ENCODE assay signal across 8 cellular contexts in genomic region chrX:132490086-132490419, GRCh38. TPM values are rescaled to one million over a fixed set of nuclear protein-coding genes. Genes with fewer than 3 reads are reported as not detected.
A peak's percentile ranks its signal among the peaks of the same experiment; 100 is the strongest.
DNase-seq lines count a peak whose midpoint lies in the region; ATAC-seq and TF ChIP-seq lines count a peak whose summit lies in the region.

No MANE protein-coding gene starts in this region.

- no peaks in the 10 kb centered on the region for H3K79me2 ChIP-seq in Karpas-422 (ENCODE audit: low read length)

- no peaks in the 10 kb centered on the region for H3K9me3 ChIP-seq in CD8-positive, alpha-beta memory T cell (ENCODE audit: low read length)
- no peaks in the 10 kb centered on the region for H3K9me3 ChIP-seq in Karpas-422 (ENCODE audit: low read length)
- H3K9me3 ChIP-seq in muscle layer of duodenum (ENCODE audit: control insufficient read depth in 1 of 2, low read length in 2 of 2), result no peaks in the 10 kb centered on the region

- H3K9me3 Mint-ChIP-seq in CD8-positive, alpha-beta memory T cell, result no peaks in the 10 kb centered on the region

- no peaks in the 10 kb centered on the region for H3K36me3 ChIP-seq in CD8-positive, alpha-beta memory T cell (ENCODE audit: insufficient read depth, low read length)
- H3K36me3 ChIP-seq in Karpas-422 (ENCODE audit: insufficient read depth, low read length), result no peaks in the 10 kb centered on the region
- H3K36me3 ChIP-seq in brain microvascular endothelial cell (replicated peaks), result no peaks in the 10 kb centered on the region
- H3K36me3 ChIP-seq in muscle layer of duodenum (ENCODE audit: control insufficient read depth in 1 of 2, insufficient read depth in 2 of 2, low read length in 2 of 2), result no peaks in the 10 kb centered on the region

- H3K36me3 Mint-ChIP-seq in CD8-positive, alpha-beta memory T cell, result peaks cover 0 to 10% (median 0%) of the 10 kb centered on the region in 3 donors

- peak overlapping the region; percentile 66 for H3K9ac ChIP-seq in Karpas-422 (ENCODE audit: low read length)

- no peak for DNase-seq in CD8-positive, alpha-beta memory T cell
- DNase-seq in Karpas-422, result no peak
- no peak for DNase-seq in brain microvascular endothelial cell
- no peak for DNase-seq in effector CD8-positive, alpha-beta T cell (lab: John Stamatoyannopoulos, UW)
- DNase-seq in NK-92 (lab: John Stamatoyannopoulos, UW; ENCODE audit: unreplicated experiment), result no peak
- no peak for DNase-seq in 8988T

- no peaks in the 10 kb centered on the region for H4K20me1 ChIP-seq in Karpas-422 (ENCODE audit: insufficient read depth, low read depth, low read length)

- in situ Hi-C loops in brain microvascular endothelial cell (cut with HindIII; ENCODE audit: low pct_ligation_motif_present, low sequenced_read_pairs), result no loop called here

- peak overlapping the region; percentile 91 to 99 (median 95) for H3K4me3 Mint-ChIP-seq in CD8-positive, alpha-beta memory T cell

- H3K4me3 ChIP-seq in CD8-positive, alpha-beta memory T cell (ENCODE audit: low read length), result peak overlapping the region; percentile 60
- H3K4me3 ChIP-seq in Karpas-422 (ENCODE audit: low read length) (peak overlapping the region; percentile 63), brain microvascular endothelial cell (ENCODE audit: low read depth, low read length) (peak overlapping the region; percentile 64), muscle layer of duodenum (ENCODE audit: low read depth in 1 of 2, low read length in 2 of 2) (peak overlapping the region; percentile 57 to 72)

- peak overlapping the region; percentile 35; the same call in 1 of the 2 replicates for H2AFZ ChIP-seq in Karpas-422 (ENCODE audit: low read length)

- peak overlapping the region; percentile 78 to 98 (median 94) for H3K27ac Mint-ChIP-seq in CD8-positive, alpha-beta memory T cell

- peak overlapping the region; percentile 48 for H3K27ac ChIP-seq in CD8-positive, alpha-beta memory T cell (ENCODE audit: low read depth, low read length)
- H3K27ac ChIP-seq in Karpas-422 (ENCODE audit: low read length) (no peak overlapping the region), brain microvascular endothelial cell (no peak overlapping the region), muscle layer of duodenum (ENCODE audit: low read length) (no peak overlapping the region)

- peak overlapping the region; percentile 85 for H3K4me2 ChIP-seq in Karpas-422 (ENCODE audit: low read depth, low read length, poor library complexity, severe bottlenecking)

- H3K4me1 Mint-ChIP-seq in CD8-positive, alpha-beta memory T cell, result peaks cover 33 to 51% (median 51%) of the 10 kb centered on the region in 3 donors

- CTCF ChIA-PET in CD8-positive, alpha-beta memory T cell (lab: Charles Lee), result interaction anchor here (1.3 to 2.6 kb wide), 2 partner anchors 9 to 77 kb away, joined by 3 to 14 read pairs; no protein-coding TSS in a partner anchor

- POLR2A ChIA-PET in CD8-positive, alpha-beta memory T cell (lab: Charles Lee), result interaction anchor here (1.0 to 2.5 kb wide), 2 partner anchors 9 to 466 kb away, joined by 3 to 10 read pairs; no protein-coding TSS in a partner anchor

- H3K27me3 Mint-ChIP-seq in CD8-positive, alpha-beta memory T cell, result peaks cover 0 to 10% of the 10 kb centered on the region in 2 donors

- peak; percentile 3 for ATAC-seq in GM21390 (IDR thresholded peaks at IDR 0.05; ENCODE audit: unreplicated experiment)

- no peaks in the 10 kb centered on the region for H3K27me3 ChIP-seq in CD8-positive, alpha-beta memory T cell (ENCODE audit: insufficient read depth, low read length, poor library complexity, severe bottlenecking)
- H3K27me3 ChIP-seq in Karpas-422 (ENCODE audit: low read length) (no peaks in the 10 kb centered on the region), brain microvascular endothelial cell (replicated peaks) (no peaks in the 10 kb centered on the region), muscle layer of duodenum (ENCODE audit: low read depth, low read length) (no peaks in the 10 kb centered on the region)

- no peak for TF ChIP-seq CTCF in brain microvascular endothelial cell (IDR thresholded peaks at IDR 0.05; ENCODE audit: low read depth, low read length, missing control alignments)

- no peaks in the 10 kb centered on the region for H3K9me2 ChIP-seq in Karpas-422 (replicated peaks; ENCODE audit: insufficient read depth, low read length)

- H3K4me1 ChIP-seq in CD8-positive, alpha-beta memory T cell (ENCODE audit: insufficient read depth, low read length), result peaks cover 35% of the 10 kb centered on the region
- H3K4me1 ChIP-seq in Karpas-422 (ENCODE audit: low read length) (peaks cover 32% of the 10 kb centered on the region), muscle layer of duodenum (ENCODE audit: control insufficient read depth in 1 of 2, insufficient read depth in 2 of 2, low read length in 2 of 2) (peaks cover 3 to 4% of the 10 kb centered on the region in 2 donors)

RNA-seq across cellular contexts. Expression of gene MBNL3, which starts 1.2 kb away (rescaled TPM):
- 10 to 100 TPM; 27.8 to 31.2 TPM for total RNA-seq in CD8-positive, alpha-beta memory T cell
- 31.1 TPM for polyA plus RNA-seq in CD8-positive, alpha-beta memory T cell
- 6.9 and 22.2 TPM in 2 replicates for total RNA-seq in Karpas-422 (2014; rRNA removed; shearing (Covaris generic); ENCODE audit: low replicate concordance)
